ENCODE assay signal across 18 cellular contexts in the genomic region with DNA sequence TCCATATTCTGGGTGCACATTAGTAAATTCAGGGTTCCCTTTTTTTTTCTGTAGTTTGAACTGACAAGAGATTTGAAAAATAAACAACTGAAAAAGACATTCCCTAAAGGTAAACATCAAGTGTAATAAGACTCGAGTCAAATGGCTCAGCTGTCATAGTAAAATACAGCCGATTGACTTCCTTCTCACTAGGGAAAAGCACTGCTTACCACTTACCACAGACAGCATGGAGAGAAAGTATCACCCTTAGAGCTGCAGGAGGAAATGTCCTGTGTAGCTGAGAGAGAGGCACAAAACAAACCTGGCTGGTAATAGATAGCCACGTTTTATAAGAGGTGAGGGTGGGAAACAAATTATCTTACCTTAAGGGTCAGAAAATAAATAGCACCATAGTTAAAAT.
"Had no signal": no experiment of that assay in that cellular context is flagged by ENCODE, and none has a peak within 500 bp of the region (broad histone marks: within the 10 kb centered on the region; RNA-seq: fewer than 3 reads in every experiment).

No MANE protein-coding gene starts in this region.

- H3K9me3 ChIP-seq: ascending aorta, esophagus squamous epithelium, right lobe of liver, tibial nerve had no signal

- H3K36me3 ChIP-seq: ascending aorta, esophagus squamous epithelium, right lobe of liver, tibial nerve had no signal

- H3K27me3 ChIP-seq: ascending aorta, esophagus squamous epithelium, right lobe of liver, tibial nerve had no signal

- ATAC-seq: activated CD4-positive, alpha-beta T cell treated with anti-CD3 and anti-CD28 coated beads for 36 hours; left cardiac atrium; naive thymus-derived CD8-positive, alpha-beta T cell; right lobe of liver; stimulated activated naive B cell treated with anti-CD40 and anti-IgM and Interleukin-4, amounts not matched to agents 10 μg/mL and 1 μg/mL and 100 μg/mL, for 72 hours had no signal

- H3K4me3 ChIP-seq: ascending aorta, esophagus squamous epithelium, right lobe of liver, tibial nerve had no signal

- H3K27ac ChIP-seq: ascending aorta, esophagus squamous epithelium, right lobe of liver, tibial nerve, VCaP had no signal

- FAIRE-seq: bronchial epithelial cell had no signal

- DNase-seq: activated CD4-positive, alpha-beta memory T cell treated with anti-CD3 and anti-CD28 coated beads, Interleukin-2, amount 10 ng/mL, durations not matched to agents 7 days and 5 days; activated CD4-positive, alpha-beta T cell treated with anti-CD3 and anti-CD28 coated beads for 36 hours; activated gamma-delta T cell; activated T-cell treated with anti-CD3 and anti-CD28 coated beads, Interleukin-2, amount 50 U/mL, for 48 hours; esophagus squamous epithelium; foreskin fibroblast; glutamatergic neuron; immature natural killer cell; left cardiac atrium; naive thymus-derived CD8-positive, alpha-beta T cell; nucleus accumbens; right lobe of liver; stimulated activated CD4-positive, alpha-beta T cell treated with anti-CD3 and anti-CD28 coated beads, Interleukin-2, amount 100 ng/mL, for 24 hours; stimulated activated naive B cell treated with anti-CD40 and anti-IgM and Interleukin-4, amounts not matched to agents 10 μg/mL and 1 μg/mL and 100 μg/mL, for 72 hours had no signal

- H3K4me1 ChIP-seq: ascending aorta, esophagus squamous epithelium, right lobe of liver, tibial nerve had no signal
